Comparison of ENCODE assay signal across 9 cellular contexts in the genomic region with DNA sequence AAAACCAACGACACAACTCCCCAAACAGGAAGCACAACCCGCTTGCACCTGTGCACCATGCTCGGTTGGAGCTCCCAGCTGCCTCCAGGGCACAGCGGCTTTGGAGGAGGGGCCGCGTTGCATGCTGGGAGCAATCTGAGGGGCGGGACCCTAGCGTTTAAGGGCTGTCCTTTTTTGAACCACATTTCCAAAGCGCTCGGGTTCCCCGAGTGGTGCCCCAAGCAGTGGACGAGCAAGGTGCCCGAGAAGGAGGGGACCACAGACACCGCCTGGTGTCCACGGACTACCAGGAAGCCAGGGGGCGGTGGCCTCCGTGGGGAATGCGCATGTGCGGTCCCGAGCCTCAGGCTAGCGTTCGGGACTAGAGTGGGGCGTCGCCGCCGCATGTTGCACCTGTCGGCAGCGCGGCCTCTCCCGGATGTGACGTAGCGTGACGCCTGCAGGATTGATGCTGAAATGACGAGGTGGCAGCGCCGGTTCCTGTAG. TPM values are rescaled to one million over a fixed set of nuclear protein-coding genes. Genes with fewer than 3 reads are reported as not detected.
DNase-seq lines count a peak whose midpoint lies in the region; ATAC-seq and TF ChIP-seq lines count a peak whose summit lies in the region.
"Had no signal": no experiment of that assay in that cellular context is flagged by ENCODE, and none has a peak within 500 bp of the region (broad histone marks: within the 10 kb centered on the region; RNA-seq: fewer than 3 reads in every experiment).

No MANE protein-coding gene starts in this region.

- H3K9me3 ChIP-seq in lung (ENCODE audit: control insufficient read depth in 2 of 2, insufficient read depth in 1 of 2, low read length in 1 of 2) = no peaks in the 10 kb centered on the region
- H3K9me3 ChIP-seq in HAP-1 = no peaks in the 10 kb centered on the region

- H3K36me3 ChIP-seq in lung (ENCODE audit: control insufficient read depth in 2 of 2, insufficient read depth in 2 of 2, low read length in 2 of 2) (no peaks in the 10 kb centered on the region), HAP-1 (replicated peaks) (no peaks in the 10 kb centered on the region)

- no peaks in the 10 kb centered on the region for H3K9me3 Mint-ChIP-seq in activated T-cell treated with anti-CD3 and anti-CD28 coated beads, Interleukin-2, amount 50 U/mL, for 72 hours

- peak; percentile 81 to 91 for ATAC-seq in activated T-cell treated with anti-CD3 and anti-CD28 coated beads, Interleukin-2, amount 50 U/mL, for 72 hours (replicated peaks in 1 of 2)
- ATAC-seq in lung (ENCODE audit: insufficient read depth, low FRiP score) (no peak), HG03354 (IDR thresholded peaks at IDR 0.05; ENCODE audit: poor library complexity, severe bottlenecking, unreplicated experiment) (no peak), GM19395 (IDR thresholded peaks at IDR 0.05; ENCODE audit: unreplicated experiment) (no peak)

- H3K4me1 ChIP-seq in lung (ENCODE audit: control insufficient read depth in 2 of 2, insufficient read depth in 2 of 2, low read length in 2 of 2) (peaks cover 0 to 1% of the 10 kb centered on the region in 2 donors), HAP-1 (peaks cover 7% of the 10 kb centered on the region)

- H3K27ac ChIP-seq in 22Rv1 (peak overlapping the region; percentile 57), lung (ENCODE audit: low read depth in 1 of 2, low read length in 1 of 2) (peak overlapping the region in 1 of 2 donors; percentile 63)

- H3K27me3 ChIP-seq in lung (ENCODE audit: control insufficient read depth, insufficient read depth) (no peaks in the 10 kb centered on the region), HAP-1 (ENCODE audit: low read depth) (no peaks in the 10 kb centered on the region)

- in situ Hi-C loops in HAP-1 (cut with MboI; ENCODE audit: low sequenced_read_pairs) = no loop called here

- no peaks in the 10 kb centered on the region for H3K36me3 Mint-ChIP-seq in activated T-cell treated with anti-CD3 and anti-CD28 coated beads, Interleukin-2, amount 50 U/mL, for 72 hours (ENCODE audit: insufficient read depth in 2 of 2)

- H3K27me3 Mint-ChIP-seq in activated T-cell treated with anti-CD3 and anti-CD28 coated beads, Interleukin-2, amount 50 U/mL, for 72 hours (ENCODE audit: low read depth) = no peaks in the 10 kb centered on the region

- peak overlapping the region; percentile 52 to 67 for H3K4me3 Mint-ChIP-seq in activated T-cell treated with anti-CD3 and anti-CD28 coated beads, Interleukin-2, amount 50 U/mL, for 72 hours

- H3K4me1 Mint-ChIP-seq in activated T-cell treated with anti-CD3 and anti-CD28 coated beads, Interleukin-2, amount 50 U/mL, for 72 hours (ENCODE audit: low read depth) = peaks cover 11% of the 10 kb centered on the region

- DNase-seq in NCI-H2029 treated with DMSO at 0.1 percent for 48 hours (lab: John Stamatoyannopoulos, UW) (peak; percentile 72), lung (ENCODE audit: low spot score) (no peak), HAP-1 (ENCODE audit: low spot score in 2 of 2) (no peak), NCI-H2227 treated with DMSO at 0.1 percent for 48 hours (lab: John Stamatoyannopoulos, UW) (no peak)
- peak; percentile 53 to 74 for DNase-seq in activated T-cell treated with anti-CD3 and anti-CD28 coated beads, Interleukin-2, amount 50 U/mL, for 72 hours
- DNase-seq: NCI-H1105 had no signal

- WGBS in lung, 2 donors = 39 to 67% methylated on average over 36 of the region's 36 CpGs

- TF ChIP-seq CTCF in 22Rv1 (IDR thresholded peaks at IDR 0.05) (no peak), lung (IDR thresholded peaks at IDR 0.05; ENCODE audit: control extremely low read depth, extremely low read depth) (no peak)

- H3K4me3 ChIP-seq in lung (peak overlapping the region; percentile 10), HAP-1 (no peak overlapping the region)

- H3K27ac Mint-ChIP-seq in activated T-cell treated with anti-CD3 and anti-CD28 coated beads, Interleukin-2, amount 50 U/mL, for 72 hours = no peak overlapping the region

RNA-seq across cellular contexts. Expression of a gene that starts 11.9 kb away (rescaled TPM):
- total RNA-seq in activated T-cell treated with anti-CD3 and anti-CD28 coated beads, Interleukin-2, amount 50 U/mL, for 72 hours = 1 to 10 TPM; 6.2 to 7.6 TPM
- total RNA-seq in lung = 1 to 10 TPM; 4.3 to 4.6 TPM
- 1 to 10 TPM; 4.0 to 5.5 TPM for polyA plus RNA-seq in lung

RNA-seq across cellular contexts. Expression of a gene that starts 21.6 kb away (rescaled TPM):
- under 1 TPM in 1 of 2 donors, not detected in 1; 0.10 TPM for total RNA-seq in activated T-cell treated with anti-CD3 and anti-CD28 coated beads, Interleukin-2, amount 50 U/mL, for 72 hours
- total RNA-seq in lung = not detected
- under 1 TPM; 0.02 to 0.09 TPM for polyA plus RNA-seq in lung

RNA-seq across cellular contexts. Expression of a gene that starts 47.5 kb away (rescaled TPM):
- total RNA-seq in activated T-cell treated with anti-CD3 and anti-CD28 coated beads, Interleukin-2, amount 50 U/mL, for 72 hours = 1 to 10 TPM; 4.6 to 4.8 TPM
- 1 to 10 TPM; 5.0 to 9.6 TPM for total RNA-seq in lung
- 1 to 10 TPM; 1.6 to 2.1 TPM for polyA plus RNA-seq in lung

RNA-seq across cellular contexts. Expression of a gene that starts 56.0 kb away (rescaled TPM):
- total RNA-seq in activated T-cell treated with anti-CD3 and anti-CD28 coated beads, Interleukin-2, amount 50 U/mL, for 72 hours = 1 to 10 TPM; 5.4 to 5.5 TPM
- total RNA-seq in lung = 1 to 10 TPM; 3.3 to 6.7 TPM
- polyA plus RNA-seq in lung = 1 to 10 TPM; 3.0 to 3.2 TPM

Comparison
In these comparisons a context has a peak if more than half of its experiments do, and no peak if none do; other contexts are left out.
1. DNase-seq: peak in NCI-H2029 treated with DMSO at 0.1 percent for 48 hours (single experiment) and activated T-cell treated with anti-CD3 and anti-CD28 coated beads, Interleukin-2, amount 50 U/mL, for 72 hours (2 of 2); none in lung (single experiment), HAP-1 (0 of 2) and NCI-H2227 treated with DMSO at 0.1 percent for 48 hours (single experiment).
2. ATAC-seq: peak in activated T-cell treated with anti-CD3 and anti-CD28 coated beads, Interleukin-2, amount 50 U/mL, for 72 hours (2 of 2); none in lung (single experiment), HG03354 (single experiment) and GM19395 (single experiment).